ENCODE assay signal across 8 cellular contexts in the genomic region with DNA sequence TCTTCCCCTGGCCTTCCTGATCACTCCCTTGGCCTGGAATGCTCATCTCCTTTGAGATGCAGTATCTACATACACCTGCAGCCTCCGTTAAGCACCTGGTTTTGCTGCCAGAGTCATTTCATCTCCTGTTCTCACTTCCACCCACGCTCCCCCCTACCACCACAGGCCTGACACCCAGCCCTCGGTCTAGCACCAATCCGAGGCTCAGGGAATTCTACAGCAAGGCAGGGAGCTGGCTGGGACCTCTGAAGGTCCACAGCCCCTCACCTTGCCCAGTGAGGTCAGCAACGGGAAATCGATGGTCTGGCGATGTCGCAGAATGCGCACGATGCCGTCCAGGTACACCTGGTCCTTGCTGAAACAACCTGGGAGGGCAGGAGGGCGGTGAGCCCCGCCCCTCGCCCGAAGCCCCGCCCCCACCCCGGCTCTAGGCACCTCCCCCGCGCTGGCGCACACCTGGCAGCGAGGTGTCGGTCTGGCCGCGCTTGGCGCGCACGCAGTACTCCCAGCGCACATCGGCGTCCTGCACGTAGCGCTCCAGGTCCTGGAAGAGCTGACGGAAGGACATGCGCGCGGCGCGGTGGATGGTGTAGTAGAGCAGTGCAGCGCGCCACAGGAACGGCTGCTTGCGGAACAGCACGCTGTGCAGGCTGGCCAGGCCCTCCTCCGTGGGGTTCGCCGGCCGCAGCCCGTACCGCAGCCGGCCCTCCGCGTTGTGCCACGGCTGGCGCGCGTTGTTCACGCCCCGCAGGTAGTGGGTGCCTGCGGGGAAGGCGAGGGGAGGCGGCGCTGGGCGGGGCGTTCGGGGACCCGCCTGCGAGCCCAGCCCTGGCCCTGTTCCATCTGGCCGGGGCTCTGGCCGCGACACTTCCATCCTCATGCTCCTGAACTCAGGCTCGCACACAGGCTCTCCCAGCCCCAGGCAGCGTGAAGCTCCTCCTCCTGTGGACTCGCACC.
DNase-seq lines count a peak whose midpoint lies in the region; ATAC-seq and TF ChIP-seq lines count a peak whose summit lies in the region.

No MANE protein-coding gene starts in this region.

- peak overlapping the region; percentile 50 to 71 for H3K4me3 ChIP-seq in stomach smooth muscle (ENCODE audit: low read length in 2 of 2)

- H3K27ac ChIP-seq in C4-2B (peak overlapping the region; percentile 83), cingulate gyrus (ENCODE audit: low read depth, low read length) (peak overlapping the region; percentile 61), stomach smooth muscle (ENCODE audit: low read length) (no peak overlapping the region)

- H3K9me3 ChIP-seq in stomach smooth muscle (ENCODE audit: control insufficient read depth in 2 of 2, low read length in 2 of 2) = no peaks in the 10 kb centered on the region

- ATAC-seq in GM18861 (IDR thresholded peaks at IDR 0.05; ENCODE audit: unreplicated experiment) = no peak

- no peaks in the 10 kb centered on the region for H3K27me3 ChIP-seq in stomach smooth muscle (ENCODE audit: control insufficient read depth in 1 of 2, insufficient read depth in 2 of 2, low read length in 2 of 2)

- peaks cover 0 to 2% of the 10 kb centered on the region in 2 donors for H3K36me3 ChIP-seq in stomach smooth muscle (ENCODE audit: control insufficient read depth in 2 of 2, insufficient read depth in 2 of 2, low read length in 2 of 2)

- no peak; the same call in 1 of the 2 replicates for TF ChIP-seq CTCF in C4-2B (conservative IDR thresholded peaks at IDR 0.05)

- DNase-seq in Kasumi-1 (lab: John Stamatoyannopoulos, UW) (peak; percentile 37 to 55), T-helper 2 cell (peak in 4 of 5 experiments; percentile 38 to 77 (median 48)), left kidney (ENCODE audit: low read depth, low spot score) (peak; percentile 88), cortex of kidney (lab: John Stamatoyannopoulos, UW) (no peak)

- peaks cover 63% of the 10 kb centered on the region for H3K4me1 ChIP-seq in stomach smooth muscle (ENCODE audit: control insufficient read depth, insufficient read depth, low read length)

- H3K9ac ChIP-seq in stomach smooth muscle (ENCODE audit: low read length in 2 of 2) = no peak overlapping the region
